ENCODE assay signal across 20 cellular contexts in the genomic region with DNA sequence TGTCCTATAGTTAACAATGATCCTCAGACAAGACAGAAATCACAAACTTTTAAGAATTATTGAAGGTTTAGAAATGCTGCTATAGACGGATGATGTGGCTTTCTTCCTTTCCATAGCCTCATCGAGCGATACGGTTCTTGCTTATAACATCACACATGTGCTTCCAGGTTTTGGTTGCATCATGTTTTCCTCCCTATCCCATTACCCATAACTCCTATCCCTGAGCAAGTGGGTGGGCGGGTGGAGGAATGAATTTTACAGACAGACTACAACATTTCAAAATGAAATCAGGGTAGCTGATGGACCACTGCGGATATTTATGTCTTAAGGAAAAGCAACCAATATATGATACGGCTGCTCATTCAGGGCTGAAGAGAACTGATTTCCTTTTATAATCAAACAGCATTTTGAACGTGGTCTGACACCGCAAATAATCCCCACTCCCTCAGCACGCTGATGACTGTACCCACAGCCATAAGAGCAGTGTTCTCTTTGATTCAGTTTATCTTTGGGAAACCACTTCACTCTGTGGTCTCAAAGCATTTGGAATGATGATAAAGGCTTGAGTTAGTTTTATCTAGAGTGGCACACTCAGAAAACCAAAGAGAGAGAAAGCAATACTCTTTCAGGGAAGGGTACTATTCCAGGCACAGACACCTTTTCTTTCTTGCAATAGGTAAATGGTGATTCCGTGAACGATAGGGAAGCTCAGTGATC.
"Had no signal": no experiment of that assay in that cellular context is flagged by ENCODE, and none has a peak within 500 bp of the region (broad histone marks: within the 10 kb centered on the region; RNA-seq: fewer than 3 reads in every experiment).

No MANE protein-coding gene starts in this region.

- DNase-seq: activated CD4-positive, alpha-beta T cell treated with anti-CD3 and anti-CD28 coated beads, Interleukin-2, amount 50 U/mL, for 4 hours; activated gamma-delta T cell; activated T-cell treated with anti-CD3 and anti-CD28 coated beads for 4 hours; colonic mucosa; dorsolateral prefrontal cortex; left ventricle myocardium superior; ovary; stimulated activated CD4-positive, alpha-beta T cell treated with anti-CD3 and anti-CD28 coated beads, Interleukin-4, amount 100 ng/mL, for 1 hour; stimulated activated naive CD8-positive, alpha-beta T cell treated with anti-CD3 and anti-CD28 coated beads, Interleukin-15, Interleukin-2, amounts not matched to agents 100 U/mL and 50 U/mL, for 24 hours; thyroid gland; upper lobe of right lung had no signal

- ATAC-seq: activated naive CD4-positive, alpha-beta T cell treated with anti-CD3 and anti-CD28 coated beads, Interleukin-2, amount 50 U/mL, for 72 hours; left ventricle myocardium superior; natural killer cell treated with Interleukin-12 subunit alpha and Interleukin-12 subunit beta and Interleukin-15 and Interleukin-18, amount 100 ng/mL, for 72 hours; SK-N-SH treated with all-trans-retinoic acid at 6 μM for 48 hours; stimulated activated naive CD8-positive, alpha-beta T cell treated with anti-CD3 and anti-CD28 coated beads, Interleukin-15, Interleukin-2, amounts not matched to agents 100 U/mL and 50 U/mL, for 24 hours; upper lobe of right lung; WTC11 had no signal

- H3K4me1 ChIP-seq: colonic mucosa, prostate gland had no signal

- H3K36me3 ChIP-seq: breast epithelium, colonic mucosa, neutrophil, ovary, prostate gland, spleen, thyroid gland, upper lobe of right lung had no signal

- H3K4me3 ChIP-seq: breast epithelium, colonic mucosa, dorsolateral prefrontal cortex, hepatocyte, ovary, prostate gland, spleen, thyroid gland, upper lobe of right lung had no signal

- H3K9me3 ChIP-seq: breast epithelium, colonic mucosa, neutrophil, ovary, prostate gland, spleen, thyroid gland, upper lobe of right lung had no signal

- H3K27ac ChIP-seq: breast epithelium, colonic mucosa, dorsolateral prefrontal cortex, hepatocyte, ovary, prostate gland, spleen, thyroid gland, upper lobe of right lung had no signal

- H3K27me3 ChIP-seq: breast epithelium, colonic mucosa, dorsolateral prefrontal cortex, hepatocyte, ovary, spleen, thyroid gland, upper lobe of right lung had no signal
